8 cellular contexts compared by ENCODE assay signal in genomic region chr11:101914737-101915426, GRCh38. TPM values are rescaled to one million over a fixed set of nuclear protein-coding genes. Genes with fewer than 3 reads are reported as not detected.
DNase-seq lines count a peak whose midpoint lies in the region; ATAC-seq and TF ChIP-seq lines count a peak whose summit lies in the region.

Gene CEP126 (plus strand): TSS chr11:101915010. CDS start chr11:101915285, 275 bp downstream.

- H3K4me3 ChIP-seq in ectodermal cell (ENCODE audit: insufficient read depth, low read depth, low read length) (peak within 1 kb of the TSS; percentile 59), lower lobe of right lung (peak within 1 kb of the TSS; percentile 71)

- TF ChIP-seq CTCF in activated CD8-positive, alpha-beta T cell treated with anti-CD3 and anti-CD28 coated beads for 36 hours (IDR thresholded peaks at IDR 0.05), result peak; percentile 17
- TF ChIP-seq CTCF in lower lobe of right lung (IDR thresholded peaks at IDR 0.05), result peak; percentile 43

- H3K4me3 Mint-ChIP-seq in activated CD8-positive, alpha-beta T cell treated with anti-CD3 and anti-CD28 coated beads for 36 hours, result peak within 1 kb of the TSS; percentile 89

- no peaks in the 10 kb centered on the region for H3K27me3 ChIP-seq in ectodermal cell (ENCODE audit: control insufficient read depth, insufficient read depth, low read length, poor library complexity, severe bottlenecking)
- no peaks in the 10 kb centered on the region for H3K27me3 ChIP-seq in lower lobe of right lung (ENCODE audit: low read depth)

- no peaks in the 10 kb centered on the region for H3K4me1 ChIP-seq in ectodermal cell (ENCODE audit: control insufficient read depth, insufficient read depth, low read length)
- peaks cover 15% of the 10 kb centered on the region for H3K4me1 ChIP-seq in lower lobe of right lung

- intact Hi-C loops in activated CD8-positive, alpha-beta T cell treated with anti-CD3 and anti-CD28 coated beads for 36 hours (cut with micrococcal nuclease), result loop anchor here (10.0 kb wide), 1 partner anchor 90 kb away; no protein-coding TSS in a partner anchor
- intact Hi-C loops in lower lobe of right lung (cut with DNase I), result no loop called here

- H3K27ac ChIP-seq in ectodermal cell (ENCODE audit: insufficient read depth, low read depth, low read length, poor library complexity, severe bottlenecking) (peak within 1 kb of the TSS; percentile 79), lower lobe of right lung (peak within 1 kb of the TSS; percentile 85)

- peak within 1 kb of the TSS; percentile 87 for H3K27ac Mint-ChIP-seq in activated CD8-positive, alpha-beta T cell treated with anti-CD3 and anti-CD28 coated beads for 36 hours

- H3K36me3 ChIP-seq in ectodermal cell (ENCODE audit: control insufficient read depth, insufficient read depth, low read length) (no peaks in the 10 kb centered on the region), lower lobe of right lung (no peaks in the 10 kb centered on the region)

- ATAC-seq in GM19324 (IDR thresholded peaks at IDR 0.05; ENCODE audit: low FRiP score, unreplicated experiment) (peak; percentile 100), HG03460 (IDR thresholded peaks at IDR 0.05; ENCODE audit: unreplicated experiment) (peak; percentile 100), lower lobe of right lung (peak; percentile 98 to 99)
- ATAC-seq in activated CD8-positive, alpha-beta T cell treated with anti-CD3 and anti-CD28 coated beads for 36 hours, result peak; percentile 97

- no peaks in the 10 kb centered on the region for H3K9me3 Mint-ChIP-seq in activated CD8-positive, alpha-beta T cell treated with anti-CD3 and anti-CD28 coated beads for 36 hours

- H3K27me3 Mint-ChIP-seq in activated CD8-positive, alpha-beta T cell treated with anti-CD3 and anti-CD28 coated beads for 36 hours, result peaks cover 4% of the 10 kb centered on the region

- CTCF ChIA-PET in activated CD8-positive, alpha-beta T cell treated with anti-CD3 and anti-CD28 coated beads for 36 hours (lab: Charles Lee), result interaction anchor here (0.8 to 1.2 kb wide), 7 partner anchors 10 to 699 kb away, joined by 3 to 7 read pairs (median 3); no protein-coding TSS in a partner anchor

- H3K36me3 Mint-ChIP-seq in activated CD8-positive, alpha-beta T cell treated with anti-CD3 and anti-CD28 coated beads for 36 hours (ENCODE audit: low read depth), result no peaks in the 10 kb centered on the region

- POLR2A ChIA-PET in activated CD8-positive, alpha-beta T cell treated with anti-CD3 and anti-CD28 coated beads for 36 hours (lab: Charles Lee), result no interaction called here

- peaks cover 18% of the 10 kb centered on the region for H3K4me1 Mint-ChIP-seq in activated CD8-positive, alpha-beta T cell treated with anti-CD3 and anti-CD28 coated beads for 36 hours (ENCODE audit: low read depth)

- 0 to 1% methylated on average over 56 of the region's 56 CpGs for WGBS in ectodermal cell, 2 experiments

- H3K9me3 ChIP-seq in ectodermal cell (ENCODE audit: control insufficient read depth, low read length) (no peaks in the 10 kb centered on the region), lower lobe of right lung (no peaks in the 10 kb centered on the region)

- DNase-seq in Ammon's horn (ENCODE audit: low spot score) (peak; percentile 98), NCI-H526 (lab: John Stamatoyannopoulos, UW) (peak; percentile 97 to 99), lower lobe of right lung (peak; percentile 93)
- DNase-seq in activated CD8-positive, alpha-beta T cell treated with anti-CD3 and anti-CD28 coated beads for 36 hours, result peak; percentile 96
- peak; percentile 75 to 91 (median 82) for DNase-seq in stimulated activated CD4-positive, alpha-beta T cell treated with anti-CD3 and anti-CD28 coated beads, TNF-alpha, amount 100 ng/mL, for 1 hour (ENCODE audit: low read depth in 3 of 3, low spot score in 1 of 3)

RNA-seq across cellular contexts. Expression of gene CEP126, which starts in this region (rescaled TPM):
- total RNA-seq in activated CD8-positive, alpha-beta T cell treated with anti-CD3 and anti-CD28 coated beads for 36 hours, result 1 to 10 TPM; 1.1 to 1.6 TPM
- polyA plus RNA-seq in ectodermal cell (2013, experiment 1 of 4), result 3.0 TPM
- 3.3 TPM for polyA plus RNA-seq in ectodermal cell (2013, experiment 2 of 4)
- polyA plus RNA-seq in ectodermal cell (2013, experiment 3 of 4), result 3.5 TPM
- polyA plus RNA-seq in ectodermal cell (2013, experiment 4 of 4), result 3.4 TPM
- 6.4 TPM for total RNA-seq in lower lobe of right lung

Comparison
In these comparisons a context has a peak if more than half of its experiments do, and no peak if none do; other contexts are left out.
1. Peak in every context shown above with its lines: DNase-seq, ATAC-seq, H3K4me3 ChIP-seq and H3K27ac ChIP-seq.